11 cellular contexts compared by ENCODE assay signal in the genomic region with DNA sequence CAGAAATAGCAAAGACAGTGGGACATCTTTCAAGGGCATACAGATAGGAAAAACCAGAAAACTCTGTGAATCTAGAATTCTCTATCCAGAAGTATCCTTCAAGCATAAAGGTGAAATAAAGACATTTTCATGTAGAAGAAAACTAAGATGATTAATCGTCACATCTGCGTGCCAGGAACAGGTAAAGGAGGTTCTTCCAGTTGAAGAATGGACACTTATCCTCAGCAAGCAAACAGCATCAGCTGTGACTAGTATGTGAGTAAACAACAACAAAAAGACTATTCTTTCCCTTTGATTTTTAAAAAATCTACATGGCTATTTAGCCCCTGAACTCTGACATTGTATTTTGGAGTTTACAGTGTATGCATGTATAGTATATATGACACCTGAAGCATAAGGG.
"Had no signal": no experiment of that assay in that cellular context is flagged by ENCODE, and none has a peak within 500 bp of the region (broad histone marks: within the 10 kb centered on the region; RNA-seq: fewer than 3 reads in every experiment).

No MANE protein-coding gene starts in this region.

- ATAC-seq: GM23338, HCT116 had no signal

- H3K9me3 ChIP-seq: HAP-1 had no signal

- H3K9ac ChIP-seq: GM23248 had no signal

- H3K4me1 ChIP-seq: HAP-1 had no signal

- H3K4me2 ChIP-seq: GM23338 had no signal

- FAIRE-seq: H1, H54 had no signal

- H2AFZ ChIP-seq: GM23248, GM23338 had no signal

- H3K4me3 ChIP-seq: GM23248, GM23338, HAP-1 had no signal

- H3K27ac ChIP-seq: GM23248 had no signal

- H3K36me3 ChIP-seq: HAP-1 had no signal

- DNase-seq: GM23248, GOT3, H7, H9, HCEC 1CT, HFFc6 had no signal
